In the genomic region with DNA sequence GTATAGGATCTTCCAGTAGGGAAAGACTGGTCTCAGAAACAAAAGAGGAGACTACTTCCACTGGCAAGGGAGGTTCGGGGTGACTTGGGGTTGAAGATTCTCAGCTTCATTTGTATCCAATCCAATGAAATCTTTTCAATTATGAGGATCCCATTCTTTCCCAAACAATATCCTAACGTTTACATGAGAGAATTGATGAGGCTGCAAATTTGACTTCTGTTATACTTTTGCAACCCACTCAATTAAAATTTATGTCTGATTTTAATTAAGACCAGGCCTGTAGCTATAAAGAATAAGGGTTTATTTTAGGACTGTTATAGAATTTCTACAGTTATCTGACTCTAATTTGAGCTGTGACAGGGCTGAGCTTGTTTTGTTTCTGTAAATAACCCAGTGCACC, we compare ENCODE assay signal across 38 cellular contexts.
"Had no signal": no experiment of that assay in that cellular context is flagged by ENCODE, and none has a peak within 500 bp of the region (broad histone marks: within the 10 kb centered on the region; RNA-seq: fewer than 3 reads in every experiment).

No MANE protein-coding gene starts in this region.

- FAIRE-seq: bronchial epithelial cell, TTC549 had no signal

- H3K4me3 ChIP-seq: ascending aorta, cardiac muscle cell had no signal

- ATAC-seq: activated CD8-positive, alpha-beta T cell treated with anti-CD3 and anti-CD28 coated beads for 36 hours; activated naive CD8-positive, alpha-beta T cell treated with anti-CD3 and anti-CD28 coated beads, Interleukin-2, amount 50 U/mL, for 24 hours; activated T-cell treated with anti-CD3 and anti-CD28 coated beads, Interleukin-2, amount 50 U/mL, for 4 hours; activated T-cell treated with anti-CD3 and anti-CD28 coated beads, Interleukin-2, amount 50 U/mL, for 72 hours; activated T-helper 17 cell treated with anti-CD3 and anti-CD28 coated beads, Interleukin-2, amount 50 U/mL, for 72 hours had no signal

- H3K27ac Mint-ChIP-seq: activated B cell treated with CpG ODN at 0.5 μM for 24 hours; activated CD4-positive, alpha-beta memory T cell treated with anti-CD3 and anti-CD28 coated beads for 36 hours; activated CD4-positive, alpha-beta T cell treated with anti-CD3 and anti-CD28 coated beads, Interleukin-2, amount 10 ng/mL, durations not matched to agents 24 days and 14 days; activated CD8-positive, alpha-beta T cell treated with anti-CD3 and anti-CD28 coated beads for 36 hours; activated naive CD4-positive, alpha-beta T cell treated with anti-CD3 and anti-CD28 coated beads, Interleukin-2, amount 10 ng/mL, durations not matched to agents 7 days and 5 days; activated naive CD4-positive, alpha-beta T cell treated with anti-CD3 and anti-CD28 coated beads, Interleukin-2, amount 50 U/mL, for 24 hours; activated naive CD8-positive, alpha-beta T cell; activated naive CD8-positive, alpha-beta T cell treated with anti-CD3 and anti-CD28 coated beads, Interleukin-2, amount 10 ng/mL, durations not matched to agents 7 days and 5 days; activated naive CD8-positive, alpha-beta T cell treated with anti-CD3 and anti-CD28 coated beads, Interleukin-2, amount 50 U/mL, for 24 hours; activated T-cell treated with anti-CD3 and anti-CD28 coated beads, Interleukin-2, amount 50 U/mL, for 72 hours; activated T-helper 1 cell treated with anti-CD3 and anti-CD28 coated beads, Interleukin-12 subunit alpha, Interleukin-12 subunit beta, Interleukin-2, Interleukin-4 antibody, amounts not matched to agents 30 ng/mL and 10 ng/mL and 1 ng/mL, durations not matched to agents 14 hours and 24 hours and 36 hours; activated T-helper 17 cell treated with anti-CD3 and anti-CD28 coated beads, Interleukin-2, amount 50 U/mL, for 72 hours; brain; T-helper 1 cell treated with Interleukin-12 subunit alpha and Interleukin-12 subunit beta and Interleukin-4 antibody, amounts not matched to agents 30 μg/mL and 1 μg/mL, for 36 hours; T-helper 2 cell treated with Interferon-gamma antibody and Interleukin-4, amounts not matched to agents 5 μg/mL and 100 μg/mL, for 36 hours had no signal

- H3K36me3 ChIP-seq: ascending aorta, cardiac muscle cell had no signal

- H3K9me3 Mint-ChIP-seq: activated naive CD4-positive, alpha-beta T cell treated with anti-CD3 and anti-CD28 coated beads, Interleukin-2, amount 10 ng/mL, durations not matched to agents 7 days and 5 days; activated naive CD8-positive, alpha-beta T cell treated with anti-CD3 and anti-CD28 coated beads, Interleukin-2, amount 50 U/mL, for 24 hours; activated T-helper 1 cell treated with anti-CD3 and anti-CD28 coated beads, Interleukin-12 subunit alpha, Interleukin-12 subunit beta, Interleukin-2, Interleukin-4 antibody, amounts not matched to agents 30 ng/mL and 10 ng/mL and 1 ng/mL, durations not matched to agents 14 hours and 24 hours and 36 hours; central memory CD8-positive, alpha-beta T cell; T-helper 1 cell treated with Interleukin-12 subunit alpha and Interleukin-12 subunit beta and Interleukin-4 antibody, amounts not matched to agents 30 μg/mL and 1 μg/mL, for 36 hours; T-helper 2 cell treated with Interferon-gamma antibody and Interleukin-4, amounts not matched to agents 5 μg/mL and 100 μg/mL, for 36 hours had no signal

- H3K36me3 Mint-ChIP-seq: activated CD4-positive, alpha-beta memory T cell treated with anti-CD3 and anti-CD28 coated beads for 36 hours; activated naive CD4-positive, alpha-beta T cell treated with anti-CD3 and anti-CD28 coated beads, Interleukin-2, amount 10 ng/mL, durations not matched to agents 7 days and 5 days; activated naive CD4-positive, alpha-beta T cell treated with anti-CD3 and anti-CD28 coated beads, Interleukin-2, amount 50 U/mL, for 24 hours; activated naive CD8-positive, alpha-beta T cell; activated naive CD8-positive, alpha-beta T cell treated with anti-CD3 and anti-CD28 coated beads, Interleukin-2, amount 10 ng/mL, durations not matched to agents 7 days and 5 days; brain had no signal

- H3K4me1 Mint-ChIP-seq: activated B cell treated with CpG ODN at 0.5 μM for 24 hours; activated CD4-positive, alpha-beta T cell treated with anti-CD3 and anti-CD28 coated beads, Interleukin-2, amount 10 ng/mL, durations not matched to agents 24 days and 14 days; activated naive CD4-positive, alpha-beta T cell treated with anti-CD3 and anti-CD28 coated beads, Interleukin-2, amount 10 ng/mL, durations not matched to agents 7 days and 5 days; activated naive CD4-positive, alpha-beta T cell treated with anti-CD3 and anti-CD28 coated beads, Interleukin-2, amount 50 U/mL, for 24 hours; activated naive CD8-positive, alpha-beta T cell treated with anti-CD3 and anti-CD28 coated beads, Interleukin-2, amount 10 ng/mL, durations not matched to agents 7 days and 5 days; activated naive CD8-positive, alpha-beta T cell treated with anti-CD3 and anti-CD28 coated beads, Interleukin-2, amount 50 U/mL, for 24 hours; activated T-helper 17 cell treated with anti-CD3 and anti-CD28 coated beads, Interleukin-2, amount 50 U/mL, for 72 hours; brain; central memory CD8-positive, alpha-beta T cell had no signal

- H3K9me3 ChIP-seq: ascending aorta had no signal

- H3K4me1 ChIP-seq: ascending aorta had no signal

- H3K4me3 Mint-ChIP-seq: activated B cell treated with CpG ODN at 0.5 μM for 24 hours; activated CD4-positive, alpha-beta memory T cell treated with anti-CD3 and anti-CD28 coated beads for 36 hours; activated CD4-positive, alpha-beta T cell treated with anti-CD3 and anti-CD28 coated beads, Interleukin-2, amount 10 ng/mL, durations not matched to agents 24 days and 14 days; activated CD8-positive, alpha-beta T cell treated with anti-CD3 and anti-CD28 coated beads for 36 hours; activated naive CD4-positive, alpha-beta T cell treated with anti-CD3 and anti-CD28 coated beads, Interleukin-2, amount 10 ng/mL, durations not matched to agents 7 days and 5 days; activated naive CD4-positive, alpha-beta T cell treated with anti-CD3 and anti-CD28 coated beads, Interleukin-2, amount 50 U/mL, for 24 hours; activated naive CD8-positive, alpha-beta T cell; activated naive CD8-positive, alpha-beta T cell treated with anti-CD3 and anti-CD28 coated beads, Interleukin-2, amount 10 ng/mL, durations not matched to agents 7 days and 5 days; activated naive CD8-positive, alpha-beta T cell treated with anti-CD3 and anti-CD28 coated beads, Interleukin-2, amount 50 U/mL, for 24 hours; activated T-cell treated with anti-CD3 and anti-CD28 coated beads, Interleukin-2, amount 50 U/mL, for 4 hours; activated T-cell treated with anti-CD3 and anti-CD28 coated beads, Interleukin-2, amount 50 U/mL, for 72 hours; activated T-helper 1 cell treated with anti-CD3 and anti-CD28 coated beads, Interleukin-12 subunit alpha, Interleukin-12 subunit beta, Interleukin-2, Interleukin-4 antibody, amounts not matched to agents 30 ng/mL and 10 ng/mL and 1 ng/mL, durations not matched to agents 14 hours and 24 hours and 36 hours; activated T-helper 17 cell treated with anti-CD3 and anti-CD28 coated beads, Interleukin-2, amount 50 U/mL, for 72 hours; brain; central memory CD8-positive, alpha-beta T cell; T-helper 1 cell treated with Interleukin-12 subunit alpha and Interleukin-12 subunit beta and Interleukin-4 antibody, amounts not matched to agents 30 μg/mL and 1 μg/mL, for 36 hours; T-helper 2 cell treated with Interferon-gamma antibody and Interleukin-4, amounts not matched to agents 5 μg/mL and 100 μg/mL, for 36 hours had no signal

- H3K27ac ChIP-seq: ascending aorta, cardiac muscle cell, VCaP had no signal

- H3K27me3 ChIP-seq: ascending aorta, cardiac muscle cell had no signal

- H3K27me3 Mint-ChIP-seq: activated B cell treated with CpG ODN at 0.5 μM for 24 hours; activated CD4-positive, alpha-beta memory T cell treated with anti-CD3 and anti-CD28 coated beads for 36 hours; activated CD4-positive, alpha-beta T cell treated with anti-CD3 and anti-CD28 coated beads, Interleukin-2, amount 10 ng/mL, durations not matched to agents 24 days and 14 days; activated CD8-positive, alpha-beta T cell treated with anti-CD3 and anti-CD28 coated beads for 36 hours; activated naive CD4-positive, alpha-beta T cell treated with anti-CD3 and anti-CD28 coated beads, Interleukin-2, amount 10 ng/mL, durations not matched to agents 7 days and 5 days; activated naive CD4-positive, alpha-beta T cell treated with anti-CD3 and anti-CD28 coated beads, Interleukin-2, amount 50 U/mL, for 24 hours; activated naive CD8-positive, alpha-beta T cell; activated naive CD8-positive, alpha-beta T cell treated with anti-CD3 and anti-CD28 coated beads, Interleukin-2, amount 10 ng/mL, durations not matched to agents 7 days and 5 days; activated naive CD8-positive, alpha-beta T cell treated with anti-CD3 and anti-CD28 coated beads, Interleukin-2, amount 50 U/mL, for 24 hours; activated T-helper 17 cell treated with anti-CD3 and anti-CD28 coated beads, Interleukin-2, amount 50 U/mL, for 72 hours; central memory CD8-positive, alpha-beta T cell had no signal

- DNase-seq: activated B cell treated with CpG ODN at 0.5 μM for 24 hours; activated CD4-positive, alpha-beta memory T cell treated with anti-CD3 and anti-CD28 coated beads for 36 hours; activated CD4-positive, alpha-beta T cell treated with anti-CD3 and anti-CD28 coated beads for 4 hours; activated CD4-positive, alpha-beta T cell treated with anti-CD3 and anti-CD28 coated beads, Interleukin-2, amount 10 ng/mL, durations not matched to agents 24 days and 14 days; activated CD4-positive, alpha-beta T cell treated with anti-CD3 and anti-CD28 coated beads, Interleukin-2, amount 50 U/mL, for 1 hour; activated CD4-positive, alpha-beta T cell treated with anti-CD3 and anti-CD28 coated beads, Interleukin-2, amount 50 U/mL, for 4 hours; activated CD4-positive, CD25-positive, alpha-beta regulatory T cell treated with anti-CD3 and anti-CD28 coated beads, Interleukin-2, amount 50 U/mL, for 72 hours; activated CD8-positive, alpha-beta memory T cell treated with anti-CD3 and anti-CD28 coated beads, Interleukin-2, amount 50 U/mL, for 4 hours; activated CD8-positive, alpha-beta T cell treated with anti-CD3 and anti-CD28 coated beads for 36 hours; activated effector memory CD4-positive, alpha-beta T cell treated with Interleukin-2 at 50 U/mL for 16 hours; activated gamma-delta T cell; activated naive CD4-positive, alpha-beta T cell treated with anti-CD3 and anti-CD28 coated beads, Interleukin-2, amount 10 ng/mL, durations not matched to agents 7 days and 5 days; activated naive CD4-positive, alpha-beta T cell treated with Interleukin-2 at 50 U/mL for 16 hours; activated naive CD8-positive, alpha-beta T cell treated with anti-CD3 and anti-CD28 coated beads, Interleukin-2, amount 10 ng/mL, durations not matched to agents 7 days and 5 days; activated naive CD8-positive, alpha-beta T cell treated with anti-CD3 and anti-CD28 coated beads, Interleukin-2, amount 50 U/mL, for 24 hours; activated T-cell treated with anti-CD3 and anti-CD28 coated beads for 4 hours; activated T-cell treated with anti-CD3 and anti-CD28 coated beads, Interleukin-2, amount 50 U/mL, for 1 hour; activated T-cell treated with anti-CD3 and anti-CD28 coated beads, Interleukin-2, amount 50 U/mL, for 4 hours; activated T-cell treated with anti-CD3 and anti-CD28 coated beads, Interleukin-2, amount 50 U/mL, for 72 hours; amygdala; anterior cingulate cortex; caudate nucleus; cerebellar nuclear complex; T-helper 2 cell; T-helper 9 cell had no signal
